Comparison of ENCODE assay signal across 8 cellular contexts in genomic region chr2:182717451-182718215, GRCh38.
A peak's percentile ranks its signal among the peaks of the same experiment; 100 is the strongest.
DNase-seq lines count a peak whose midpoint lies in the region; ATAC-seq and TF ChIP-seq lines count a peak whose summit lies in the region.

No MANE protein-coding gene starts in this region.

- peaks cover 8% of the 10 kb centered on the region for H3K4me1 Mint-ChIP-seq in T-helper 1 cell treated with Interleukin-12 subunit alpha and Interleukin-12 subunit beta and Interleukin-4 antibody, amounts not matched to agents 30 μg/mL and 1 μg/mL, for 36 hours (ENCODE audit: low read depth)

- ATAC-seq in GM18873 (IDR thresholded peaks at IDR 0.05; ENCODE audit: low FRiP score, unreplicated experiment) (peak; percentile 47), HG03066 (IDR thresholded peaks at IDR 0.05; ENCODE audit: low read depth, unreplicated experiment) (peak; percentile 37)

- CTCF ChIA-PET in AG04449 (lab: Yijun Ruan, JAX) = no interaction called here

- peak overlapping the region; percentile 0 for H3K4me3 Mint-ChIP-seq in T-helper 1 cell treated with Interleukin-12 subunit alpha and Interleukin-12 subunit beta and Interleukin-4 antibody, amounts not matched to agents 30 μg/mL and 1 μg/mL, for 36 hours

- no peaks in the 10 kb centered on the region for H3K36me3 ChIP-seq in rectal smooth muscle tissue (ENCODE audit: control insufficient read depth, insufficient read depth, low read length)

- no peak for TF ChIP-seq CTCF in AG04449 (IDR thresholded peaks at IDR 0.05; ENCODE audit: insufficient read depth, low read length, missing control alignments)

- POLR2A ChIA-PET in AG04449 (lab: Yijun Ruan, JAX) = no interaction called here

- peaks cover 7% of the 10 kb centered on the region for H3K36me3 Mint-ChIP-seq in T-helper 1 cell treated with Interleukin-12 subunit alpha and Interleukin-12 subunit beta and Interleukin-4 antibody, amounts not matched to agents 30 μg/mL and 1 μg/mL, for 36 hours (ENCODE audit: low read depth)

- H3K9ac ChIP-seq in rectal smooth muscle tissue (ENCODE audit: low read length) = no peak overlapping the region

- H3K4me1 ChIP-seq in rectal smooth muscle tissue (ENCODE audit: control insufficient read depth, insufficient read depth, low read length) = peaks cover 6% of the 10 kb centered on the region

- in situ Hi-C loops in ACHN (cut with HindIII; ENCODE audit: low pct_ligation_motif_present, low pct_unique_long_range_greater_than_20kb, low sequenced_read_pairs) = no loop called here

- H3K27ac Mint-ChIP-seq in T-helper 1 cell treated with Interleukin-12 subunit alpha and Interleukin-12 subunit beta and Interleukin-4 antibody, amounts not matched to agents 30 μg/mL and 1 μg/mL, for 36 hours = no peak overlapping the region

- H3K27me3 Mint-ChIP-seq in T-helper 1 cell treated with Interleukin-12 subunit alpha and Interleukin-12 subunit beta and Interleukin-4 antibody, amounts not matched to agents 30 μg/mL and 1 μg/mL, for 36 hours (ENCODE audit: low read depth) = peaks cover 4% of the 10 kb centered on the region

- H3K27ac ChIP-seq in rectal smooth muscle tissue (ENCODE audit: low read depth, low read length) = no peak overlapping the region

- H3K4me3 ChIP-seq in AG04449 (ENCODE audit: low read depth, low read length) = peak overlapping the region; percentile 13; the same call in 1 of the 2 replicates
- H3K4me3 ChIP-seq in rectal smooth muscle tissue (ENCODE audit: low read length) = peak overlapping the region; percentile 2

- no peaks in the 10 kb centered on the region for H3K27me3 ChIP-seq in rectal smooth muscle tissue (ENCODE audit: control insufficient read depth, insufficient read depth, low read length)

- no peaks in the 10 kb centered on the region for H3K9me3 Mint-ChIP-seq in T-helper 1 cell treated with Interleukin-12 subunit alpha and Interleukin-12 subunit beta and Interleukin-4 antibody, amounts not matched to agents 30 μg/mL and 1 μg/mL, for 36 hours

- DNase-seq in AG04449 (ENCODE audit: low read depth, low spot score) (no peak), ACHN (no peak), T1000 (lab: John Stamatoyannopoulos, UW) (no peak)
- DNase-seq in activated T-cell treated with anti-CD3 and anti-CD28 coated beads, Interleukin-2, amount 50 U/mL, for 48 hours = no peak
